In the genomic region with DNA sequence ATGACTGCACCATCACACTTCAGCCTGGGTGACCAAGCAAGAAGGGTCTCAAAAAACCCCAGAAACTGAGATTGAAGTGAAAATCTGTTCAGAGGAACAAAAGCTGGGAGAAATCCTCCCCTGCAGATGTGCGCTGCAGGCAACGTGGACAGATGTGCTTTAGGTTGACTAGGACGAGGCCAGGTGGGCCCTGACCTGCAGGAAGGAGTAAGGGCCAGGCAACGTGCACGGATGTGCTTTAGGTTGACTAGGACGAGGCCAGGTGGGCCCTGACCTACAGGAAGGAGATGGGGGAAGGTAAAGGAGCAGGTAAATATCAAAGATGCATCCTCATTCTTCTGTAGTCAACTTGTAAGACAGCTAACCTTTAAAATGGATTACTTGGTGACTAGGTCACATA, we compare ENCODE assay signal across 25 cellular contexts. TPM values are rescaled to one million over a fixed set of nuclear protein-coding genes. Genes with fewer than 3 reads are reported as not detected.
"Had no signal": no experiment of that assay in that cellular context is flagged by ENCODE, and none has a peak within 500 bp of the region (broad histone marks: within the 10 kb centered on the region; RNA-seq: fewer than 3 reads in every experiment).

No MANE protein-coding gene starts in this region.

- H3K27ac ChIP-seq: HL-60, KMS-11 had no signal

- H3K27ac Mint-ChIP-seq: IgD-negative memory B cell had no signal

- H3K9ac ChIP-seq: KMS-11, SK-N-SH had no signal

- H3K4me2 ChIP-seq: KMS-11, SK-N-SH had no signal

- DNase-seq: Kasumi-1, MM.1S, NCI-H1092 treated with DMSO at 0.1 percent for 48 hours, NCI-H1436, NCI-H187, NCI-H2029, NCI-H2081 treated with DMSO at 0.1 percent for 48 hours, NCI-H2171, NCI-H226, NCI-H446, NCI-H510A, NCI-H524 treated with DMSO at 0.1 percent for 48 hours, NCI-H69, NCI-H774, Right ventricle myocardium superior, RPMI8226, SK-N-SH had no signal

- FAIRE-seq: HTR-8/SVneo, RCC 7860 had no signal

- H3K4me3 ChIP-seq: K562 had no signal

- H3K4me3 Mint-ChIP-seq: IgD-negative memory B cell had no signal

- ATAC-seq: K562 had no signal

- H3K36me3 Mint-ChIP-seq: IgD-negative memory B cell had no signal

- H3K9me3 ChIP-seq: SK-N-SH had no signal

RNA-seq across cellular contexts. Expression of a gene that starts 2.5 kb away (rescaled TPM):
- total RNA-seq: K562, M059J, Right ventricle myocardium superior, SK-MEL-5 had no signal
- polyA plus RNA-seq: IgD-negative memory B cell, K562, SK-N-SH had no signal

RNA-seq across cellular contexts. Expression of a gene that starts 12.5 kb away (rescaled TPM):
- total RNA-seq: K562, M059J, Right ventricle myocardium superior, SK-MEL-5 had no signal
- polyA plus RNA-seq: IgD-negative memory B cell, K562, SK-N-SH had no signal

RNA-seq across cellular contexts. Expression of a gene that starts 17.8 kb away (rescaled TPM):
- total RNA-seq: K562, M059J, Right ventricle myocardium superior, SK-MEL-5 had no signal
- polyA plus RNA-seq: IgD-negative memory B cell, K562, SK-N-SH had no signal

RNA-seq across cellular contexts. Expression of a gene that starts 26.8 kb away (rescaled TPM):
- total RNA-seq: K562, M059J, Right ventricle myocardium superior, SK-MEL-5 had no signal
- polyA plus RNA-seq: IgD-negative memory B cell, K562, SK-N-SH had no signal

RNA-seq across cellular contexts. Expression of a gene that starts 26.9 kb away (rescaled TPM):
- total RNA-seq: K562, M059J, SK-MEL-5 had no signal
- polyA plus RNA-seq: IgD-negative memory B cell, K562 had no signal
